Comparison of ENCODE assay signal across 30 cellular contexts in the genomic region with DNA sequence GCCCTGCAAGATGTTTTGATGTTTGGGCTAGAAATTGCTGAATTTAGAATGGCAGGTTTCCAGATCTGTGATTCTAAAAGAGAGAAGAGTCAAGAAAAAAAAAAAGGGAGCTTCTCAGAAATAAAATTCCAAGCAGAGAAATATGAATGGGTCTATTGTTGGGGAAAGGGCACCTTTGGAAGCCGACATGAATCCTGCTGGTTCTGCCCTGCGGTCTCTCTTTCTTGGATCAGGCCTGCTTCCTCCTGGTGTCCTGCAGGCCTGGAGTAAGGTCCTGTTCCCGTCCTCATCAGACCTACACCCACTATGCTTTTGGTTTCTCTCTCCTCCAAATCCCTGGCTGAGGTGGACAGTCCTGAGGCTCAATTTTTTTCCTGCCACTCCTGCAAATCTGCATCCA.
"Had no signal": no experiment of that assay in that cellular context is flagged by ENCODE, and none has a peak within 500 bp of the region (broad histone marks: within the 10 kb centered on the region; RNA-seq: fewer than 3 reads in every experiment).

No MANE protein-coding gene starts in this region.

- H3K4me1 Mint-ChIP-seq: activated CD4-positive, alpha-beta T cell treated with anti-CD3 and anti-CD28 coated beads, Interleukin-2, amount 10 ng/mL, durations not matched to agents 24 days and 14 days; activated CD8-positive, alpha-beta memory T cell treated with anti-CD3 and anti-CD28 coated beads, Interleukin-2, amount 10 ng/mL, durations not matched to agents 7 days and 5 days; central memory CD8-positive, alpha-beta T cell had no signal

- H3K9me3 Mint-ChIP-seq: activated CD4-positive, alpha-beta memory T cell treated with anti-CD3 and anti-CD28 coated beads for 36 hours; activated CD4-positive, alpha-beta T cell treated with anti-CD3 and anti-CD28 coated beads, Interleukin-2, amount 10 ng/mL, durations not matched to agents 24 days and 14 days; activated naive CD4-positive, alpha-beta T cell treated with anti-CD3 and anti-CD28 coated beads for 36 hours; activated naive CD4-positive, alpha-beta T cell treated with anti-CD3 and anti-CD28 coated beads, Interleukin-2, amount 50 U/mL, for 24 hours; activated naive CD8-positive, alpha-beta T cell treated with anti-CD3 and anti-CD28 coated beads for 36 hours; activated naive CD8-positive, alpha-beta T cell treated with anti-CD3 and anti-CD28 coated beads, Interleukin-2, amount 50 U/mL, for 24 hours; activated T-helper 1 cell treated with anti-CD3 and anti-CD28 coated beads, Interleukin-12 subunit alpha, Interleukin-12 subunit beta, Interleukin-2, Interleukin-4 antibody, amounts not matched to agents 30 ng/mL and 10 ng/mL and 1 ng/mL, durations not matched to agents 14 hours and 24 hours and 36 hours; activated T-helper 2 cell treated with anti-CD3 and anti-CD28 coated beads, Interferon-gamma antibody, Interleukin-2, Interleukin-4, amounts not matched to agents 10 μg/mL and 5 μg/mL and 100 μg/mL, durations not matched to agents 14 hours and 24 hours and 36 hours; central memory CD8-positive, alpha-beta T cell; effector memory CD8-positive, alpha-beta T cell had no signal

- H3K4me1 ChIP-seq: adrenal gland, ascending aorta, foreskin keratinocyte, gastroesophageal sphincter had no signal

- H3K9me3 ChIP-seq: adrenal gland, ascending aorta, esophagus muscularis mucosa, gastroesophageal sphincter had no signal

- H3K4me3 Mint-ChIP-seq: activated CD4-positive, alpha-beta memory T cell treated with anti-CD3 and anti-CD28 coated beads for 36 hours; activated CD4-positive, alpha-beta T cell treated with anti-CD3 and anti-CD28 coated beads for 36 hours; activated CD4-positive, alpha-beta T cell treated with anti-CD3 and anti-CD28 coated beads, Interleukin-2, amount 10 ng/mL, durations not matched to agents 24 days and 14 days; activated CD8-positive, alpha-beta memory T cell treated with anti-CD3 and anti-CD28 coated beads, Interleukin-2, amount 10 ng/mL, durations not matched to agents 7 days and 5 days; activated CD8-positive, alpha-beta T cell treated with anti-CD3 and anti-CD28 coated beads, Interleukin-2, amount 10 ng/mL, durations not matched to agents 7 days and 5 days; activated naive CD4-positive, alpha-beta T cell treated with anti-CD3 and anti-CD28 coated beads for 36 hours; activated naive CD4-positive, alpha-beta T cell treated with anti-CD3 and anti-CD28 coated beads, Interleukin-2, amount 50 U/mL, for 24 hours; activated naive CD8-positive, alpha-beta T cell treated with anti-CD3 and anti-CD28 coated beads for 36 hours; activated naive CD8-positive, alpha-beta T cell treated with anti-CD3 and anti-CD28 coated beads, Interleukin-2, amount 50 U/mL, for 24 hours; activated T-helper 1 cell treated with anti-CD3 and anti-CD28 coated beads, Interleukin-12 subunit alpha, Interleukin-12 subunit beta, Interleukin-2, Interleukin-4 antibody, amounts not matched to agents 30 ng/mL and 10 ng/mL and 1 ng/mL, durations not matched to agents 14 hours and 24 hours and 36 hours; brain; central memory CD8-positive, alpha-beta T cell; effector memory CD8-positive, alpha-beta T cell had no signal

- H3K27me3 Mint-ChIP-seq: activated CD4-positive, alpha-beta memory T cell treated with anti-CD3 and anti-CD28 coated beads for 36 hours; activated CD4-positive, alpha-beta T cell treated with anti-CD3 and anti-CD28 coated beads for 36 hours; activated naive CD4-positive, alpha-beta T cell treated with anti-CD3 and anti-CD28 coated beads, Interleukin-2, amount 50 U/mL, for 24 hours; activated naive CD8-positive, alpha-beta T cell treated with anti-CD3 and anti-CD28 coated beads for 36 hours; activated naive CD8-positive, alpha-beta T cell treated with anti-CD3 and anti-CD28 coated beads, Interleukin-2, amount 50 U/mL, for 24 hours; brain; central memory CD8-positive, alpha-beta T cell; effector memory CD8-positive, alpha-beta T cell had no signal

- H3K36me3 ChIP-seq: adrenal gland, ascending aorta, esophagus muscularis mucosa, gastroesophageal sphincter had no signal

- H3K36me3 Mint-ChIP-seq: activated CD4-positive, alpha-beta memory T cell treated with anti-CD3 and anti-CD28 coated beads for 36 hours; activated CD8-positive, alpha-beta memory T cell treated with anti-CD3 and anti-CD28 coated beads, Interleukin-2, amount 10 ng/mL, durations not matched to agents 7 days and 5 days; activated naive CD4-positive, alpha-beta T cell treated with anti-CD3 and anti-CD28 coated beads, Interleukin-2, amount 50 U/mL, for 24 hours; activated naive CD8-positive, alpha-beta T cell treated with anti-CD3 and anti-CD28 coated beads for 36 hours; brain had no signal

- H3K27me3 ChIP-seq: adrenal gland, ascending aorta, esophagus muscularis mucosa, gastroesophageal sphincter had no signal

- H3K4me3 ChIP-seq: adrenal gland, ascending aorta, coronary artery, esophagus muscularis mucosa, gastroesophageal sphincter had no signal

- H3K27ac Mint-ChIP-seq: activated CD4-positive, alpha-beta memory T cell treated with anti-CD3 and anti-CD28 coated beads for 36 hours; activated CD4-positive, alpha-beta T cell treated with anti-CD3 and anti-CD28 coated beads for 36 hours; activated CD4-positive, alpha-beta T cell treated with anti-CD3 and anti-CD28 coated beads, Interleukin-2, amount 10 ng/mL, durations not matched to agents 24 days and 14 days; activated CD8-positive, alpha-beta memory T cell treated with anti-CD3 and anti-CD28 coated beads, Interleukin-2, amount 10 ng/mL, durations not matched to agents 7 days and 5 days; activated CD8-positive, alpha-beta T cell treated with anti-CD3 and anti-CD28 coated beads, Interleukin-2, amount 10 ng/mL, durations not matched to agents 7 days and 5 days; activated naive CD4-positive, alpha-beta T cell treated with anti-CD3 and anti-CD28 coated beads for 36 hours; activated naive CD4-positive, alpha-beta T cell treated with anti-CD3 and anti-CD28 coated beads, Interleukin-2, amount 50 U/mL, for 24 hours; activated naive CD8-positive, alpha-beta T cell treated with anti-CD3 and anti-CD28 coated beads for 36 hours; activated naive CD8-positive, alpha-beta T cell treated with anti-CD3 and anti-CD28 coated beads, Interleukin-2, amount 50 U/mL, for 24 hours; activated T-helper 1 cell treated with anti-CD3 and anti-CD28 coated beads, Interleukin-12 subunit alpha, Interleukin-12 subunit beta, Interleukin-2, Interleukin-4 antibody, amounts not matched to agents 30 ng/mL and 10 ng/mL and 1 ng/mL, durations not matched to agents 14 hours and 24 hours and 36 hours; activated T-helper 2 cell treated with anti-CD3 and anti-CD28 coated beads, Interferon-gamma antibody, Interleukin-2, Interleukin-4, amounts not matched to agents 10 μg/mL and 5 μg/mL and 100 μg/mL, durations not matched to agents 14 hours and 24 hours and 36 hours had no signal

- DNase-seq: activated CD4-positive, alpha-beta memory T cell treated with anti-CD3 and anti-CD28 coated beads for 36 hours; activated CD4-positive, alpha-beta T cell treated with anti-CD3 and anti-CD28 coated beads for 36 hours; activated CD4-positive, alpha-beta T cell treated with anti-CD3 and anti-CD28 coated beads, Interleukin-2, amount 10 ng/mL, durations not matched to agents 24 days and 14 days; activated CD4-positive, CD25-positive, alpha-beta regulatory T cell; activated CD4-positive, CD25-positive, alpha-beta regulatory T cell treated with anti-CD3 and anti-CD28 coated beads, Interleukin-2, amount 50 U/mL, for 72 hours; activated CD8-positive, alpha-beta memory T cell treated with anti-CD3 and anti-CD28 coated beads, Interleukin-2, amount 10 ng/mL, durations not matched to agents 7 days and 5 days; activated CD8-positive, alpha-beta memory T cell treated with anti-CD3 and anti-CD28 coated beads, Interleukin-2, amount 50 U/mL, for 4 hours; activated CD8-positive, alpha-beta T cell treated with anti-CD3 and anti-CD28 coated beads, Interleukin-2, amount 10 ng/mL, durations not matched to agents 7 days and 5 days; activated effector memory CD4-positive, alpha-beta T cell treated with anti-CD3 and anti-CD28 coated beads, Interleukin-2, amount 50 U/mL, for 16 hours; activated naive CD4-positive, alpha-beta T cell treated with anti-CD3 and anti-CD28 coated beads for 36 hours; activated naive CD8-positive, alpha-beta T cell treated with anti-CD3 and anti-CD28 coated beads for 36 hours; activated naive CD8-positive, alpha-beta T cell treated with anti-CD3 and anti-CD28 coated beads, Interleukin-2, amount 50 U/mL, for 24 hours; activated T-cell treated with anti-CD3 and anti-CD28 coated beads, Interleukin-2, amount 50 U/mL, for 1 hour; activated T-cell treated with anti-CD3 and anti-CD28 coated beads, Interleukin-2, amount 50 U/mL, for 48 hours; adrenal gland; dermis blood vessel endothelial cell; effector CD4-positive, alpha-beta T cell; effector memory CD8-positive, alpha-beta T cell; erythroblast; foreskin keratinocyte; T-helper 2 cell had no signal

- H3K27ac ChIP-seq: adrenal gland, ascending aorta, coronary artery, esophagus muscularis mucosa, foreskin keratinocyte, gastroesophageal sphincter had no signal

- ATAC-seq: activated CD4-positive, alpha-beta T cell treated with anti-CD3 and anti-CD28 coated beads for 36 hours; activated CD8-positive, alpha-beta memory T cell treated with anti-CD3 and anti-CD28 coated beads, Interleukin-2, amount 10 ng/mL, durations not matched to agents 7 days and 5 days; activated CD8-positive, alpha-beta T cell treated with anti-CD3 and anti-CD28 coated beads, Interleukin-2, amount 10 ng/mL, durations not matched to agents 7 days and 5 days; activated naive CD8-positive, alpha-beta T cell treated with anti-CD3 and anti-CD28 coated beads, Interleukin-2, amount 50 U/mL, for 24 hours; effector memory CD8-positive, alpha-beta T cell; foreskin keratinocyte; gastroesophageal sphincter had no signal
